15 cellular contexts compared by ENCODE assay signal in genomic region chr6:150766201-150766997, GRCh38.
A peak's percentile ranks its signal among the peaks of the same experiment; 100 is the strongest.
DNase-seq lines count a peak whose midpoint lies in the region; ATAC-seq, FAIRE-seq and TF ChIP-seq lines count a peak whose summit lies in the region.
"Had no signal": no experiment of that assay in that cellular context is flagged by ENCODE, and none has a peak within 500 bp of the region (broad histone marks: within the 10 kb centered on the region; RNA-seq: fewer than 3 reads in every experiment).

No MANE protein-coding gene starts in this region.

- H3K4me3 ChIP-seq in right atrium auricular region (no peak overlapping the region), SK-N-MC (no peak overlapping the region), WERI-Rb-1 (ENCODE audit: low read depth, low read length) (no peak overlapping the region)

- H3K9me3 ChIP-seq in right atrium auricular region (no peaks in the 10 kb centered on the region), SK-N-MC (ENCODE audit: low read depth, low read length) (no peaks in the 10 kb centered on the region), WERI-Rb-1 (ENCODE audit: severe bottlenecking) (no peaks in the 10 kb centered on the region)

- intact Hi-C loops in Right ventricle myocardium superior (cut with DNase I) = no loop called here

- no peak for TF ChIP-seq POLR2A in GM12891 (IDR thresholded peaks at IDR 0.05; ENCODE audit: low read depth, low read length)

- peaks cover 0 to 24% of the 10 kb centered on the region in 2 donors for H3K4me1 ChIP-seq in right atrium auricular region

- H3K27ac ChIP-seq in right atrium auricular region (no peak overlapping the region), SK-N-MC (peak overlapping the region; percentile 2; the same call in 1 of the 2 replicates), WERI-Rb-1 (no peak overlapping the region)
- H3K27ac ChIP-seq: KMS-11 had no signal

- no peak overlapping the region for H3K9ac ChIP-seq in SK-N-MC (ENCODE audit: insufficient read length)
- H3K9ac ChIP-seq: KMS-11 had no signal

- ATAC-seq in Right ventricle myocardium superior (ENCODE audit: poor library complexity) (peak; percentile 28), GM21723 (IDR thresholded peaks at IDR 0.05; ENCODE audit: unreplicated experiment) (no peak)

- FAIRE-seq in D721Med (lab: Jason Lieb, UNC) = no peak
- no peak for FAIRE-seq in GM12891 (lab: Jason Lieb, UNC)
- FAIRE-seq: colon, urothelium cell line had no signal

- no peaks in the 10 kb centered on the region for H3K27me3 ChIP-seq in right atrium auricular region
- no peaks in the 10 kb centered on the region for H3K27me3 ChIP-seq in WERI-Rb-1 (ENCODE audit: insufficient read depth, low read depth, severe bottlenecking)

- DNase-seq in Right ventricle myocardium superior = peak; percentile 61
- DNase-seq in right atrium auricular region (ENCODE audit: low spot score) = no peak
- DNase-seq in SK-N-MC (ENCODE audit: low read depth, low spot score) = no peak
- DNase-seq in iris pigment epithelial cell (ENCODE audit: low read depth) = peak; percentile 25
- DNase-seq in D721Med (ENCODE audit: insufficient read length, low spot score) = no peak
- DNase-seq in WERI-Rb-1 = no peak
- DNase-seq in GM12891 (ENCODE audit: insufficient read length, low spot score) = no peak
- DNase-seq: activated CD8-positive, alpha-beta memory T cell treated with anti-CD3 and anti-CD28 coated beads, Interleukin-2, amount 50 U/mL, for 4 hours; DMS53; SIG-M5; stimulated activated CD4-positive, alpha-beta T cell treated with anti-CD3 and anti-CD28 coated beads, Interleukin-2, amount 100 ng/mL, for 24 hours had no signal

- TF ChIP-seq CTCF in right atrium auricular region (IDR thresholded peaks at IDR 0.05) (no peak), D721Med (IDR thresholded peaks at IDR 0.05; ENCODE audit: insufficient read depth, missing control alignments) (no peak), WERI-Rb-1 (IDR thresholded peaks at IDR 0.05; ENCODE audit: low read depth, low read length) (no peak)

- H3K36me3 ChIP-seq in right atrium auricular region (no peaks in the 10 kb centered on the region), SK-N-MC (ENCODE audit: insufficient read depth, low read length) (no peaks in the 10 kb centered on the region), WERI-Rb-1 (no peaks in the 10 kb centered on the region)

TF ChIP-seq in GM12891, 5 proteins besides CTCF, POLR2A, EP300 and RAD21:
- TF ChIP-seq POU2F2 (IDR thresholded peaks at IDR 0.05; ENCODE audit: low read depth, low read length) (no peak), SPI1 (IDR thresholded peaks at IDR 0.05; ENCODE audit: low read depth, low read length) (no peak), PAX5 (IDR thresholded peaks at IDR 0.05; ENCODE audit: insufficient read depth, low read length, severe bottlenecking) (no peak), POLR2AphosphoS5 (IDR thresholded peaks at IDR 0.05; ENCODE audit: low read depth, low read length) (no peak), TAF1 (IDR thresholded peaks at IDR 0.05; ENCODE audit: low read depth, low read length) (no peak)
TF ChIP-seq in GM12891: peak in this region for 0.

Comparison
In these comparisons a context has a peak if more than half of its experiments do, and no peak if none do; other contexts are left out.
1. DNase-seq: peak in Right ventricle myocardium superior (single experiment) and iris pigment epithelial cell (single experiment); none in right atrium auricular region (single experiment), SK-N-MC (single experiment), D721Med (single experiment), WERI-Rb-1 (single experiment) and GM12891 (single experiment).